26 cellular contexts compared by ENCODE assay signal in genomic region chr1:14844923-14845617, GRCh38.
"Had no signal": no experiment of that assay in that cellular context is flagged by ENCODE, and none has a peak within 500 bp of the region (broad histone marks: within the 10 kb centered on the region; RNA-seq: fewer than 3 reads in every experiment).

No MANE protein-coding gene starts in this region.

- FAIRE-seq: islet of Langerhans, kidney, pancreas, small intestine had no signal

- H3K27me3 ChIP-seq: left lung, pancreas, sigmoid colon, spleen, suprapubic skin, uterus had no signal

- ATAC-seq: left colon; left lung; natural killer cell treated with Interleukin-12 subunit alpha and Interleukin-12 subunit beta and Interleukin-15 and Interleukin-18, amount 100 ng/mL, for 72 hours; pancreas; right cardiac atrium; stimulated activated effector memory CD8-positive, alpha-beta T cell treated with anti-CD3 and anti-CD28 coated beads, Interleukin-12 subunit alpha, Interleukin-12 subunit beta, amount 100 ng/mL, for 72 hours had no signal

- H3K4me3 ChIP-seq: left lung, lung, pancreas, prostate gland, sigmoid colon, spleen, suprapubic skin, thoracic aorta, tibial artery, uterus had no signal

- H3K27ac ChIP-seq: left lung, pancreas, prostate gland, sigmoid colon, spleen, suprapubic skin, thoracic aorta, tibial artery, uterus had no signal

- H3K4me1 ChIP-seq: left lung, pancreas, prostate gland, sigmoid colon, spleen, suprapubic skin, tibial artery, uterus had no signal

- H3K36me3 ChIP-seq: left lung, pancreas, prostate gland, sigmoid colon, spleen, suprapubic skin, thoracic aorta, tibial artery, uterus had no signal

- H3K9me3 ChIP-seq: pancreas, prostate gland, suprapubic skin had no signal

- DNase-seq: hypothalamus; immature natural killer cell; kidney; left colon; left lung; mesendoderm; naive B cell; nucleus accumbens; pancreas; retina; right cardiac atrium; sigmoid colon; small intestine; spleen; stimulated activated CD4-positive, alpha-beta T cell treated with anti-CD3 and anti-CD28 coated beads, Interleukin-4, amount 100 ng/mL, for 24 hours; stimulated activated naive CD4-positive, alpha-beta T cell; tibial artery; trophoblast cell; uterus had no signal
